Comparison of ENCODE assay signal across 11 cellular contexts in the genomic region with DNA sequence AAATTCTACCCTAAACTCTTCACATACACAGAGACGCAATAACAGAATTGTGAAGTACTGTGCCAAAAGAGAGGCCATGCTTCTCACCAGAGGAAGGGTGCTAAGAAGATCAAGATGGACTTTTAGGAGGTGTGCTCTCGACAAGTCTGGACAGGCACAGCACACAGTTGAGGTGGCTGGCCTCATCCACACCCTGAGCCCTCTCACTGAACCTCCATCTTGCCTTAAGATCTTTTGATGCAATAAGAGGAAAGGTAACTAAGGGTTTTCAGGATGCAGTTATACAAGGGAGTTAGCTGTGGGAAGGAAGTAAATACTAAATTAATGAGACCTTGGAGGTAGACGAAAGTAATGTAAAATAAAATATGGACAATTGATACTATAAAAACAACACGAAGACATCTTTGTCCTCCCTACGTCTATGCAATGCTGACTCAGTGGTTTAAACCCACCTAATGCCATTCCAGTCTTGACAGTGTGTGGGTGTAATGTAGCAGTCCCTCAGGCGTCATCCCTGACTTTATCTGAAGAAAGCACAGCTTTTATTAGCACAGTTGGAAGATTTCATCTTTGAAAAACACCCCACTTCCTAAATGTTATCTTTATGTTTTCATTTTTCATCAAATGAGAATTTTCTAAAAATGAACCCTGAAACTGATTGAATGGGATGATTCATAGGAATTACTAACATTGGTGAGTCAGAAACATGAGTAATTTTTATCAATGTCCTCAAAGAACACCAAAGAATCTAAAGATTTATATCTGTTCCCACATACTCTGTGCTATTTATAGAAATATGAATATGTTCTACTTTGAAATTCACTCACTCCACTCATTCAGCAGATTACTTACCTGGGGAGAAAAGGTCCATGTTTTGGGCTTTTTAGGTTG. TPM values are rescaled to one million over a fixed set of nuclear protein-coding genes. Genes with fewer than 3 reads are reported as not detected.
A peak's percentile ranks its signal among the peaks of the same experiment; 100 is the strongest.
DNase-seq lines count a peak whose midpoint lies in the region; TF ChIP-seq lines count a peak whose summit lies in the region.
"Had no signal": no experiment of that assay in that cellular context is flagged by ENCODE, and none has a peak within 500 bp of the region (broad histone marks: within the 10 kb centered on the region; RNA-seq: fewer than 3 reads in every experiment).

No MANE protein-coding gene starts in this region.

- no peaks in the 10 kb centered on the region for H3K27me3 ChIP-seq in colonic mucosa
- H3K27me3 ChIP-seq: pancreas had no signal

- H3K9me3 ChIP-seq in colonic mucosa, result no peaks in the 10 kb centered on the region
- H3K9me3 ChIP-seq: pancreas had no signal

- H3K4me3 ChIP-seq in epithelial cell of esophagus (ENCODE audit: low read length), result no peak overlapping the region
- no peak overlapping the region for H3K4me3 ChIP-seq in colonic mucosa
- H3K4me3 ChIP-seq: pancreas had no signal

- intact Hi-C loops in colonic mucosa (cut with DNase I) (no loop called here), cardiac septum (cut with DNase I) (no loop called here)

- no peaks in the 10 kb centered on the region for H3K36me3 ChIP-seq in colonic mucosa
- H3K36me3 ChIP-seq: pancreas had no signal

- no peak overlapping the region for H3K9ac ChIP-seq in colonic mucosa (ENCODE audit: low read depth in 2 of 2, low read length in 2 of 2)

- no peak overlapping the region for H3K27ac ChIP-seq in colonic mucosa
- H3K27ac ChIP-seq: pancreas had no signal

- TF ChIP-seq CTCF in epithelial cell of esophagus (IDR thresholded peaks at IDR 0.05; ENCODE audit: insufficient read depth, low read depth, low read length, missing control alignments), result no peak
- no peak for TF ChIP-seq CTCF in colonic mucosa (IDR thresholded peaks at IDR 0.05)

- DNase-seq in GM04504 (ENCODE audit: low read depth) (peak; percentile 20), epithelial cell of esophagus (ENCODE audit: low read depth) (peak; percentile 75), putamen (ENCODE audit: low spot score) (peak; percentile 70), NCI-H774 (lab: John Stamatoyannopoulos, UW) (no peak), colonic mucosa (no peak), cardiac septum (ENCODE audit: low spot score) (no peak)
- DNase-seq: activated CD4-positive, CD25-positive, alpha-beta regulatory T cell treated with anti-CD3 and anti-CD28 coated beads, Interleukin-2, amount 50 U/mL, for 72 hours; GF-D8; NCI-H82; pancreas had no signal

- H3K4me1 ChIP-seq in colonic mucosa, result no peaks in the 10 kb centered on the region
- H3K4me1 ChIP-seq: pancreas had no signal

TF ChIP-seq in PFSK-1, 5 proteins besides CTCF, POLR2A, EP300 and RAD21:
- TF ChIP-seq POLR2AphosphoS5 (IDR thresholded peaks at IDR 0.05; ENCODE audit: low read depth, low read length) (peak; percentile 46; the same call in 1 of the 2 replicates), TAF1 (IDR thresholded peaks at IDR 0.05; ENCODE audit: borderline replicate concordance, insufficient read depth, low read length) (no peak)

RNA-seq across cellular contexts. Expression of a gene that starts 34.0 kb away (rescaled TPM):
- polyA plus RNA-seq in PFSK-1 (2012; ENCODE audit: insufficient read length, low read depth), result not detected
- total RNA-seq in colonic mucosa (100 to 1,000 TPM; 213 to 567 TPM), cardiac septum (19.6 TPM)

RNA-seq across cellular contexts. Expression of a gene that starts 55.2 kb away (rescaled TPM):
- polyA plus RNA-seq in PFSK-1 (2012; ENCODE audit: insufficient read length, low read depth), result 1.7 TPM
- under 1 TPM; 0.40 to 0.42 TPM for total RNA-seq in colonic mucosa
- total RNA-seq in cardiac septum, result 4.8 TPM

Comparison
In these comparisons a context has a peak if more than half of its experiments do, and no peak if none do; other contexts are left out.
1. DNase-seq: peak in GM04504 (single experiment), epithelial cell of esophagus (single experiment) and putamen (single experiment); none in NCI-H774 (single experiment), colonic mucosa (single experiment) and cardiac septum (single experiment).
2. RNA of a gene that starts 34.0 kb away (total RNA-seq): 213 to 567 TPM in colonic mucosa; 19.6 TPM in cardiac septum (single experiment); every median in the first group is over 10 times any median in the second.